23 cellular contexts compared by ENCODE assay signal in the genomic region with DNA sequence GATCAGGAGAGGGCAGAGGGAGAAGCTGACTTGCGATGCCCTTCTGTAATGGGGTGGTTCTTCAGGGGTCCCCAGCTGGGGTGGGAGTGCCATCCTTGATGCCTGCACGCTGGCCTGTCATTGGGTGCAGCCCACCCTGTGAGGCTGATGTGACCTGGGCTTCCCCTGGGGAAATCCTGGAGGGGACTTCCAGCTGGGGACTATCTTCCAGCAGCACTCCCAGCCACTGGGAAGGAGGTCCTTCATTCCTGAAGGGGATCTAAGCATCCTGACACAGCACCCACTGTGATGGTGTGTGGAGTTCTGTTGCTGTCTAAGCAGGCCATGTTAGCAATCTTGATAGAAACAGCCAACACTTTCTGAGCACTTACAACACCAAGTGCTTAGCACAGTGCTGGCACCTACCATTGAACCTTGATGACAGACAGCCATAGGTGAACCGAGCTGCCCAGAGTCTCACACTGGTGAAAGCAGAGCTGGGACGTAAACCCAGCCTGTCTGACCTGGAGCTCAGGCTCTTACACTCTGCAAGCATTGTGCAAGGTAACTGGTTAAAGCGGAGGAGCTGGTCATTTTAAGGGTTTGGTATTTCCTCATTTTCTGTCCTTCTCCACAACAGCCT.
DNase-seq lines count a peak whose midpoint lies in the region; ATAC-seq and TF ChIP-seq lines count a peak whose summit lies in the region.
"Had no signal": no experiment of that assay in that cellular context is flagged by ENCODE, and none has a peak within 500 bp of the region (broad histone marks: within the 10 kb centered on the region; RNA-seq: fewer than 3 reads in every experiment).

No MANE protein-coding gene starts in this region.

- no peak for DNase-seq in activated naive CD8-positive, alpha-beta T cell treated with anti-CD3 and anti-CD28 coated beads, Interleukin-2, amount 50 U/mL, for 24 hours
- DNase-seq in adrenal gland (no peak), upper lobe of left lung (no peak), NCI-H1048 (lab: John Stamatoyannopoulos, UW) (no peak)
- DNase-seq in stimulated activated effector memory CD8-positive, alpha-beta T cell treated with anti-CD3 and anti-CD28 coated beads, Interleukin-12 subunit alpha, Interleukin-12 subunit beta, amount 100 ng/mL, for 72 hours (ENCODE audit: low spot score in 2 of 2), result no peak
- DNase-seq: activated B cell treated with CpG ODN at 0.5 μM for 24 hours; activated CD8-positive, alpha-beta T cell treated with anti-CD3 and anti-CD28 coated beads for 36 hours; activated gamma-delta T cell; CD4-positive, CD25-positive, alpha-beta regulatory T cell; effector CD8-positive, alpha-beta T cell; EL; NCI-H1694 treated with DMSO at 0.1 percent for 48 hours; nucleus accumbens had no signal

- H3K4me1 ChIP-seq in HEK293 (ENCODE audit: control insufficient read depth, insufficient read depth, low read length), result peaks cover 40% of the 10 kb centered on the region
- peaks cover 29 to 62% of the 10 kb centered on the region in 2 donors for H3K4me1 ChIP-seq in adrenal gland (replicated peaks in 1 of 2)
- peaks cover 5 to 15% (median 9%) of the 10 kb centered on the region in 4 donors for H3K4me1 ChIP-seq in upper lobe of left lung

- H3K4me3 ChIP-seq in HEK293 (ENCODE audit: low read depth, low read length) (no peak overlapping the region), adrenal gland (no peak overlapping the region), upper lobe of left lung (no peak overlapping the region)
- H3K4me3 ChIP-seq: K562, lung, skin epidermis, suprapubic skin, vagina had no signal

- H3K9me3 Mint-ChIP-seq in activated naive CD8-positive, alpha-beta T cell (ENCODE audit: low read depth), result no peaks in the 10 kb centered on the region
- H3K9me3 Mint-ChIP-seq in activated naive CD8-positive, alpha-beta T cell treated with anti-CD3 and anti-CD28 coated beads, Interleukin-2, amount 50 U/mL, for 24 hours, result no peaks in the 10 kb centered on the region
- no peaks in the 10 kb centered on the region for H3K9me3 Mint-ChIP-seq in stimulated activated effector memory CD8-positive, alpha-beta T cell treated with anti-CD3 and anti-CD28 coated beads, Interleukin-12 subunit alpha, Interleukin-12 subunit beta, amount 100 ng/mL, for 72 hours
- H3K9me3 Mint-ChIP-seq: activated B cell treated with CpG ODN at 0.5 μM for 24 hours; activated CD8-positive, alpha-beta T cell treated with anti-CD3 and anti-CD28 coated beads for 36 hours; CD4-positive, CD25-positive, alpha-beta regulatory T cell; T-helper 2 cell treated with Interferon-gamma antibody and Interleukin-4, amounts not matched to agents 5 μg/mL and 100 μg/mL, for 36 hours had no signal

- peaks cover 2% of the 10 kb centered on the region for H3K36me3 Mint-ChIP-seq in activated naive CD8-positive, alpha-beta T cell
- peaks cover 2% of the 10 kb centered on the region for H3K36me3 Mint-ChIP-seq in activated naive CD8-positive, alpha-beta T cell treated with anti-CD3 and anti-CD28 coated beads, Interleukin-2, amount 50 U/mL, for 24 hours (ENCODE audit: low read depth)
- H3K36me3 Mint-ChIP-seq in stimulated activated effector memory CD8-positive, alpha-beta T cell treated with anti-CD3 and anti-CD28 coated beads, Interleukin-12 subunit alpha, Interleukin-12 subunit beta, amount 100 ng/mL, for 72 hours, result peaks cover 6% of the 10 kb centered on the region

- TF ChIP-seq POLR2A in adrenal gland (IDR thresholded peaks at IDR 0.05), result no peak
- TF ChIP-seq POLR2A in upper lobe of left lung (IDR thresholded peaks at IDR 0.05), result no peak

- 91 to 97% (median 94%) methylated on average over 4 to 5 of the region's 5 CpGs for WGBS in adrenal gland, 4 donors
- 93 to 96% methylated on average over 3 to 5 of the region's 5 CpGs for WGBS in upper lobe of left lung, 2 donors

- ATAC-seq in activated naive CD8-positive, alpha-beta T cell treated with anti-CD3 and anti-CD28 coated beads, Interleukin-2, amount 50 U/mL, for 24 hours, result no peak
- no peak for ATAC-seq in stimulated activated effector memory CD8-positive, alpha-beta T cell treated with anti-CD3 and anti-CD28 coated beads, Interleukin-12 subunit alpha, Interleukin-12 subunit beta, amount 100 ng/mL, for 72 hours
- no peak for ATAC-seq in GM18868 (IDR thresholded peaks at IDR 0.05; ENCODE audit: unreplicated experiment)
- ATAC-seq in upper lobe of left lung (ENCODE audit: low FRiP score in 2 of 2), result no peak
- ATAC-seq: activated CD8-positive, alpha-beta T cell treated with anti-CD3 and anti-CD28 coated beads for 36 hours; SK-N-SH treated with all-trans-retinoic acid at 6 μM for 48 hours had no signal

- CTCF ChIA-PET in HEK293 (lab: Yijun Ruan, JAX), result interaction anchor here (0.6 kb wide), 1 partner anchor 112 kb away, joined by 3 read pairs; no protein-coding TSS in a partner anchor

- H3K9me3 ChIP-seq in HEK293 (ENCODE audit: control insufficient read depth, insufficient read depth, low read depth, low read length), result no peaks in the 10 kb centered on the region
- H3K9me3 ChIP-seq in adrenal gland (replicated peaks in 1 of 3), result no peaks in the 10 kb centered on the region
- no peaks in the 10 kb centered on the region for H3K9me3 ChIP-seq in upper lobe of left lung
- H3K9me3 ChIP-seq: suprapubic skin, vagina had no signal

- TF ChIP-seq EP300 in upper lobe of left lung (IDR thresholded peaks at IDR 0.05), result no peak

- H3K4me1 Mint-ChIP-seq in activated naive CD8-positive, alpha-beta T cell (ENCODE audit: low read depth), result peaks cover 59% of the 10 kb centered on the region
- H3K4me1 Mint-ChIP-seq in activated naive CD8-positive, alpha-beta T cell treated with anti-CD3 and anti-CD28 coated beads, Interleukin-2, amount 50 U/mL, for 24 hours, result peaks cover 70% of the 10 kb centered on the region
- peaks cover 25% of the 10 kb centered on the region for H3K4me1 Mint-ChIP-seq in stimulated activated effector memory CD8-positive, alpha-beta T cell treated with anti-CD3 and anti-CD28 coated beads, Interleukin-12 subunit alpha, Interleukin-12 subunit beta, amount 100 ng/mL, for 72 hours

- POLR2A ChIA-PET in HEK293 (lab: Yijun Ruan, JAX), result no interaction called here

- TF ChIP-seq CTCF in HEK293 (tag by site-specific recombination; IDR thresholded peaks at IDR 0.05) (no peak), adrenal gland (IDR thresholded peaks at IDR 0.05) (no peak), upper lobe of left lung (IDR thresholded peaks at IDR 0.05) (no peak)

- no peak overlapping the region for H3K4me3 Mint-ChIP-seq in activated naive CD8-positive, alpha-beta T cell
- H3K4me3 Mint-ChIP-seq in activated naive CD8-positive, alpha-beta T cell treated with anti-CD3 and anti-CD28 coated beads, Interleukin-2, amount 50 U/mL, for 24 hours, result no peak overlapping the region
- no peak overlapping the region for H3K4me3 Mint-ChIP-seq in stimulated activated effector memory CD8-positive, alpha-beta T cell treated with anti-CD3 and anti-CD28 coated beads, Interleukin-12 subunit alpha, Interleukin-12 subunit beta, amount 100 ng/mL, for 72 hours
- H3K4me3 Mint-ChIP-seq: activated B cell treated with CpG ODN at 0.5 μM for 24 hours; activated CD8-positive, alpha-beta T cell treated with anti-CD3 and anti-CD28 coated beads for 36 hours; CD4-positive, CD25-positive, alpha-beta regulatory T cell; T-helper 2 cell treated with Interferon-gamma antibody and Interleukin-4, amounts not matched to agents 5 μg/mL and 100 μg/mL, for 36 hours had no signal

- peak overlapping the region; percentile 2 for H3K27ac Mint-ChIP-seq in activated naive CD8-positive, alpha-beta T cell
- H3K27ac Mint-ChIP-seq in activated naive CD8-positive, alpha-beta T cell treated with anti-CD3 and anti-CD28 coated beads, Interleukin-2, amount 50 U/mL, for 24 hours, result no peak overlapping the region
- H3K27ac Mint-ChIP-seq in stimulated activated effector memory CD8-positive, alpha-beta T cell treated with anti-CD3 and anti-CD28 coated beads, Interleukin-12 subunit alpha, Interleukin-12 subunit beta, amount 100 ng/mL, for 72 hours, result peak overlapping the region; percentile 65
- H3K27ac Mint-ChIP-seq: activated B cell treated with CpG ODN at 0.5 μM for 24 hours had no signal

- H3K27ac ChIP-seq in HEK293 (ENCODE audit: extremely low read depth, low read depth, low read length) (no peak overlapping the region), adrenal gland (peak overlapping the region in 4 of 5 donors; percentile 0 to 93 (median 70)), upper lobe of left lung (no peak overlapping the region)
- H3K27ac ChIP-seq: skin epidermis, suprapubic skin, vagina had no signal

- intact Hi-C loops in adrenal gland (cut with DNase I), result no loop called here

- H3K27me3 Mint-ChIP-seq in activated naive CD8-positive, alpha-beta T cell, result no peaks in the 10 kb centered on the region
- no peaks in the 10 kb centered on the region for H3K27me3 Mint-ChIP-seq in activated naive CD8-positive, alpha-beta T cell treated with anti-CD3 and anti-CD28 coated beads, Interleukin-2, amount 50 U/mL, for 24 hours
- H3K27me3 Mint-ChIP-seq: activated B cell treated with CpG ODN at 0.5 μM for 24 hours; activated CD8-positive, alpha-beta T cell treated with anti-CD3 and anti-CD28 coated beads for 36 hours; CD4-positive, CD25-positive, alpha-beta regulatory T cell had no signal

- H3K27me3 ChIP-seq in adrenal gland, result no peaks in the 10 kb centered on the region
- H3K27me3 ChIP-seq in upper lobe of left lung, result no peaks in the 10 kb centered on the region
- H3K27me3 ChIP-seq: suprapubic skin, vagina had no signal

- H3K36me3 ChIP-seq in HEK293 (ENCODE audit: control insufficient read depth in 2 of 2, insufficient read depth in 1 of 2, low read length in 2 of 2) (peaks cover 0 to 4% of the 10 kb centered on the region in 2 experiments; a peak in 1 of 3 replicates), adrenal gland (replicated peaks in 1 of 2) (no peaks in the 10 kb centered on the region), upper lobe of left lung (no peaks in the 10 kb centered on the region)
- H3K36me3 ChIP-seq: vagina had no signal

TF ChIP-seq in HEK293, 187 proteins besides CTCF, POLR2A, EP300 and RAD21 (continues in another document):
- TF ChIP-seq ZIC2 (tag by site-specific recombination; IDR thresholded peaks at IDR 0.05), result peak; percentile 36; the same call in 1 of the 2 replicates

Comparison
In these comparisons a context has a peak if more than half of its experiments do, and no peak if none do; other contexts are left out.
1. H3K27ac ChIP-seq: peak in adrenal gland (4 of 5); none in HEK293 (single experiment) and upper lobe of left lung (0 of 4).